In the genomic region with DNA sequence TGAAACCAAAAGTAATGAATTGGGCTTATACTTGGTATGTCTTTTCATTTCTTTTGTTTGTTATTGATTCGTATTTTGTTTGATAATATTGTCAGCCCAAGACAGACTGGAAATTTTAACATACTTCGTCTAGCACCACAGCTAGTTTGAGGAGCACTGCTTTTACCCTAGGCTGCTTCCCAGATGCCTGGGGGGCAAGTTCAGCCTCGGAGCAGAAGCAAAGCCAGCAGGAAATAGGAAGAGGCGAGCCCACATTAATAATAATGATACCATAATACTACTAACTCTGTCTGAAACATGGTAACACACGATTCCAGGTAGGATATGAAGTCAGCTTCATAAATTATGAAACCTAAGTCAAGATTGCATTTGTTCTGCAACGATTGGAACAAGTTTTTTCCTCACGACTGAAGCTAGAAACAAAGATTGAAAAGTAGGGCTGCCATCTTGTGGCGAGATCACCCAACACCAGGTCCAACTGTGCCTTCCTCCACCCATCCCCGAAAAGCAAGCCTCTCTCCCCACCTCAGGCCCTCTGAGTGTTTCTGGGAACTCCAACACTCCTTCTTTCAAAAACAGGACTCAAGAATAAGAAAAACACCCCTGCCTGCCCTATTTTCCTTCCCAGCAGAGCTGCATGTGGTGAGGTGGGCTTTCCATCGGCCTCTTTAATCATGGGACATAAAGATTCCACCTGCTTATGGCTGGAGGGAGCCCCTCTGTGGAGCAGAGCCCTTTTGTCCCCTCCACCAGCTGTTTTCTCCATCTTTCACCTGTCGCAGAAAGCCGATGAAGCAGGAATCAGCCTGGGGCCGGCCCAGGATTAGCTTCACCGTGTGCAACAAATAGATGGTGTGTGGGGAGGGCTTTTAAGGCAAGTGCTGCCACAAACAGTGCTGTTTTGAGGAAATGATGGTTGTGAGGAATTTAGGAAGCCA, we compare ENCODE assay signal across 1 cellular context.
TF ChIP-seq lines count a peak whose summit lies in the region.

No MANE protein-coding gene starts in this region.

TF ChIP-seq in SK-N-SH treated with all-trans-retinoic acid at 6 μM for 48 hours, 23 proteins besides CTCF, POLR2A, EP300 and RAD21 (continued from another document):
- TF ChIP-seq, protein P1, sequence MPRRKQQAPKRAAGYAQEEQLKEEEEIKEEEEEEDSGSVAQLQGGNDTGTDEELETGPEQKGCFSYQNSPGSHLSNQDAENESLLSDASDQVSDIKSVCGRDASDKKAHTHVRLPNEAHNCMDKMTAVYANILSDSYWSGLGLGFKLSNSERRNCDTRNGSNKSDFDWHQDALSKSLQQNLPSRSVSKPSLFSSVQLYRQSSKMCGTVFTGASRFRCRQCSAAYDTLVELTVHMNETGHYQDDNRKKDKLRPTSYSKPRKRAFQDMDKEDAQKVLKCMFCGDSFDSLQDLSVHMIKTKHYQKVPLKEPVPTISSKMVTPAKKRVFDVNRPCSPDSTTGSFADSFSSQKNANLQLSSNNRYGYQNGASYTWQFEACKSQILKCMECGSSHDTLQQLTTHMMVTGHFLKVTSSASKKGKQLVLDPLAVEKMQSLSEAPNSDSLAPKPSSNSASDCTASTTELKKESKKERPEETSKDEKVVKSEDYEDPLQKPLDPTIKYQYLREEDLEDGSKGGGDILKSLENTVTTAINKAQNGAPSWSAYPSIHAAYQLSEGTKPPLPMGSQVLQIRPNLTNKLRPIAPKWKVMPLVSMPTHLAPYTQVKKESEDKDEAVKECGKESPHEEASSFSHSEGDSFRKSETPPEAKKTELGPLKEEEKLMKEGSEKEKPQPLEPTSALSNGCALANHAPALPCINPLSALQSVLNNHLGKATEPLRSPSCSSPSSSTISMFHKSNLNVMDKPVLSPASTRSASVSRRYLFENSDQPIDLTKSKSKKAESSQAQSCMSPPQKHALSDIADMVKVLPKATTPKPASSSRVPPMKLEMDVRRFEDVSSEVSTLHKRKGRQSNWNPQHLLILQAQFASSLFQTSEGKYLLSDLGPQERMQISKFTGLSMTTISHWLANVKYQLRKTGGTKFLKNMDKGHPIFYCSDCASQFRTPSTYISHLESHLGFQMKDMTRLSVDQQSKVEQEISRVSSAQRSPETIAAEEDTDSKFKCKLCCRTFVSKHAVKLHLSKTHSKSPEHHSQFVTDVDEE (CRISPR knock-in tag; IDR thresholded peaks at IDR 0.05) = no peak
- TF ChIP-seq PPARA (CRISPR knock-in tag; IDR thresholded peaks at IDR 0.05; ENCODE audit: borderline replicate concordance) = no peak
- TF ChIP-seq GLIS3 (CRISPR knock-in tag; IDR thresholded peaks at IDR 0.05) = no peak
- no peak for TF ChIP-seq RARB (CRISPR knock-in tag; IDR thresholded peaks at IDR 0.05)
- TF ChIP-seq ZNF8 (CRISPR knock-in tag; IDR thresholded peaks at IDR 0.05) = no peak
- TF ChIP-seq, protein P2, sequence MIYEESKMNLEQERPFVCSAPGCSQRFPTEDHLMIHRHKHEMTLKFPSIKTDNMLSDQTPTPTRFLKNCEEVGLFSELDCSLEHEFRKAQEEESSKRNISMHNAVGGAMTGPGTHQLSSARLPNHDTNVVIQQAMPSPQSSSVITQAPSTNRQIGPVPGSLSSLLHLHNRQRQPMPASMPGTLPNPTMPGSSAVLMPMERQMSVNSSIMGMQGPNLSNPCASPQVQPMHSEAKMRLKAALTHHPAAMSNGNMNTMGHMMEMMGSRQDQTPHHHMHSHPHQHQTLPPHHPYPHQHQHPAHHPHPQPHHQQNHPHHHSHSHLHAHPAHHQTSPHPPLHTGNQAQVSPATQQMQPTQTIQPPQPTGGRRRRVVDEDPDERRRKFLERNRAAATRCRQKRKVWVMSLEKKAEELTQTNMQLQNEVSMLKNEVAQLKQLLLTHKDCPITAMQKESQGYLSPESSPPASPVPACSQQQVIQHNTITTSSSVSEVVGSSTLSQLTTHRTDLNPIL (CRISPR knock-in tag; IDR thresholded peaks at IDR 0.05; ENCODE audit: low read depth) = no peak
